1 cellular context compared by ENCODE assay signal in genomic region chr2:148614024-148614331, GRCh38.
TF ChIP-seq lines count a peak whose summit lies in the region.

No MANE protein-coding gene starts in this region.

TF ChIP-seq in K562, 482 proteins besides CTCF, POLR2A, EP300 and RAD21 (continued from another document):
- no peak for TF ChIP-seq EGR1 (conservative IDR thresholded peaks at IDR 0.05)
- 0 out of 2 replicates have a peak, but pooled peaks have one; percentile 22 for TF ChIP-seq ZNF165 (CRISPR knock-in tag; IDR thresholded peaks at IDR 0.05; ENCODE audit: borderline replicate concordance)
- TF ChIP-seq ID3 (CRISPR knock-in tag; IDR thresholded peaks at IDR 0.05) = no peak
- TF ChIP-seq ID3 (tag; IDR thresholded peaks at IDR 0.05) = peak; percentile 37; the same call in 1 of the 2 replicates
- TF ChIP-seq HMGN3 (IDR thresholded peaks at IDR 0.05; ENCODE audit: borderline replicate concordance, extremely low read depth, insufficient read length, low read depth, low read length) = no peak
- TF ChIP-seq SMAD1 (IDR thresholded peaks at IDR 0.05; ENCODE audit: low read depth, low read length, partially characterized antibody) = no peak
